1 cellular context compared by ENCODE assay signal in the genomic region with DNA sequence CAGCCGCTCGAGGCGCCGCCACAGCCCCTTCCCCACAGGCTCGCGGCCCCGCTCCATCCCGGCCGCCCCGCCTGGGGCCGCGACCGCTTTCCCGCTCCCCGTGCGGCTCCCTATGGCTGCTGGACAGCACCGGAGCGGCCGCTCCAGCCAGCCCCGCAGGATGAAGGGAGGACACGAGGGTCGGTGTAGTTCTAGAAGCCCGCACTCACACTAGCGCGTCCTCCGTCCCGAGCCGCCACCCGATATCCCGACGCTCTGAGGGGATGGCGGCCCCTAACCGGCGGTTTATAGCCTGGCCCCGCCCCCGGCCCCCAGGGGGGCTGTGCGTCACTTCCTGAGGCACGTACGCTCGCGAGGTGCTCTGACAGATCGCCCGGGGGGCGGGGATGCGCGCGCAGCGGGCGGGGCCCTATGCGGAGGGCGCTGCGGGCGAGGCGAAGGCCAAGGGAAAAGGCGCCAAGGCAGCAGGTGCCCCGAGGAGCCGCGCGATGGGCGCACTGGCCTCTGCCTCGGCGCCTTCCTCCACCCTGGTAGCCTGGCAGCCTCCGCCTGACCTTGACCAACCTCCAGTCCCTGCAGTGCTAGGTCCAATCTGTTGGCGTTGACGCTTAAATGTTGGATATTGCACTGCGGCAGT.
A peak's percentile ranks its signal among the peaks of the same experiment; 100 is the strongest.
TF ChIP-seq lines count a peak whose summit lies in the region.

A gene (minus strand): TSS at position 257 of the 637 bp plus-strand sequence. CDS start 4,991 bp downstream, outside the sequence.

TF ChIP-seq in HepG2, 621 proteins besides CTCF, POLR2A, EP300 and RAD21 (continued from another document and continues in another):
- TF ChIP-seq, protein P1, sequence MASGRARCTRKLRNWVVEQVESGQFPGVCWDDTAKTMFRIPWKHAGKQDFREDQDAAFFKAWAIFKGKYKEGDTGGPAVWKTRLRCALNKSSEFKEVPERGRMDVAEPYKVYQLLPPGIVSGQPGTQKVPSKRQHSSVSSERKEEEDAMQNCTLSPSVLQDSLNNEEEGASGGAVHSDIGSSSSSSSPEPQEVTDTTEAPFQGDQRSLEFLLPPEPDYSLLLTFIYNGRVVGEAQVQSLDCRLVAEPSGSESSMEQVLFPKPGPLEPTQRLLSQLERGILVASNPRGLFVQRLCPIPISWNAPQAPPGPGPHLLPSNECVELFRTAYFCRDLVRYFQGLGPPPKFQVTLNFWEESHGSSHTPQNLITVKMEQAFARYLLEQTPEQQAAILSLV (CRISPR knock-in tag; IDR thresholded peaks at IDR 0.05; ENCODE audit: borderline replicate concordance): peak; percentile 90
- peak; percentile 90 for TF ChIP-seq ETV5 (CRISPR knock-in tag; IDR thresholded peaks at IDR 0.05; ENCODE audit: borderline replicate concordance)
- TF ChIP-seq AHR (CRISPR knock-in tag; IDR thresholded peaks at IDR 0.05): peak; percentile 76; the same call in 1 of the 2 replicates
- TF ChIP-seq MEIS1 (CRISPR knock-in tag; IDR thresholded peaks at IDR 0.05; ENCODE audit: borderline replicate concordance): peak; percentile 92
- TF ChIP-seq, protein P2, sequence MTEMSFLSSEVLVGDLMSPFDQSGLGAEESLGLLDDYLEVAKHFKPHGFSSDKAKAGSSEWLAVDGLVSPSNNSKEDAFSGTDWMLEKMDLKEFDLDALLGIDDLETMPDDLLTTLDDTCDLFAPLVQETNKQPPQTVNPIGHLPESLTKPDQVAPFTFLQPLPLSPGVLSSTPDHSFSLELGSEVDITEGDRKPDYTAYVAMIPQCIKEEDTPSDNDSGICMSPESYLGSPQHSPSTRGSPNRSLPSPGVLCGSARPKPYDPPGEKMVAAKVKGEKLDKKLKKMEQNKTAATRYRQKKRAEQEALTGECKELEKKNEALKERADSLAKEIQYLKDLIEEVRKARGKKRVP (CRISPR knock-in tag; IDR thresholded peaks at IDR 0.05): peak in 1 of 2 experiments; percentile 54; a peak in 2 of 4 replicates
- 0 out of 2 replicates have a peak, but pooled peaks have one; percentile 74 for TF ChIP-seq TOE1 (CRISPR knock-in tag; IDR thresholded peaks at IDR 0.05)
- TF ChIP-seq ZNF747 (CRISPR knock-in tag; IDR thresholded peaks at IDR 0.05; ENCODE audit: borderline replicate concordance): peak; percentile 71; the same call in 1 of the 2 replicates
- TF ChIP-seq, protein P3, sequence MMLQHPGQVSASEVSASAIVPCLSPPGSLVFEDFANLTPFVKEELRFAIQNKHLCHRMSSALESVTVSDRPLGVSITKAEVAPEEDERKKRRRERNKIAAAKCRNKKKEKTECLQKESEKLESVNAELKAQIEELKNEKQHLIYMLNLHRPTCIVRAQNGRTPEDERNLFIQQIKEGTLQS (CRISPR knock-in tag; IDR thresholded peaks at IDR 0.05): peak; percentile 46; the same call in 1 of the 2 replicates
- peak; percentile 99 for TF ChIP-seq POGZ (CRISPR knock-in tag; IDR thresholded peaks at IDR 0.05)
- peak; percentile 41; the same call in 1 of the 2 replicates for TF ChIP-seq ZFYVE20 (CRISPR knock-in tag; IDR thresholded peaks at IDR 0.05; ENCODE audit: borderline replicate concordance, low read depth)
- TF ChIP-seq ZSCAN22 (CRISPR knock-in tag; IDR thresholded peaks at IDR 0.05): 0 out of 2 replicates have a peak, but pooled peaks have one; percentile 36
- TF ChIP-seq, protein P4, sequence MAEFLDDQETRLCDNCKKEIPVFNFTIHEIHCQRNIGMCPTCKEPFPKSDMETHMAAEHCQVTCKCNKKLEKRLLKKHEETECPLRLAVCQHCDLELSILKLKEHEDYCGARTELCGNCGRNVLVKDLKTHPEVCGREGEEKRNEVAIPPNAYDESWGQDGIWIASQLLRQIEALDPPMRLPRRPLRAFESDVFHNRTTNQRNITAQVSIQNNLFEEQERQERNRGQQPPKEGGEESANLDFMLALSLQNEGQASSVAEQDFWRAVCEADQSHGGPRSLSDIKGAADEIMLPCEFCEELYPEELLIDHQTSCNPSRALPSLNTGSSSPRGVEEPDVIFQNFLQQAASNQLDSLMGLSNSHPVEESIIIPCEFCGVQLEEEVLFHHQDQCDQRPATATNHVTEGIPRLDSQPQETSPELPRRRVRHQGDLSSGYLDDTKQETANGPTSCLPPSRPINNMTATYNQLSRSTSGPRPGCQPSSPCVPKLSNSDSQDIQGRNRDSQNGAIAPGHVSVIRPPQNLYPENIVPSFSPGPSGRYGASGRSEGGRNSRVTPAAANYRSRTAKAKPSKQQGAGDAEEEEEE (CRISPR knock-in tag; IDR thresholded peaks at IDR 0.05; ENCODE audit: borderline replicate concordance): peak; percentile 89; the same call in 1 of the 2 replicates
- TF ChIP-seq SAFB2 (CRISPR knock-in tag; IDR thresholded peaks at IDR 0.05; ENCODE audit: borderline replicate concordance, low read depth): peak; percentile 84; the same call in 1 of the 2 replicates
- no peak; the same call in 1 of the 2 replicates for TF ChIP-seq PRMT3 (CRISPR knock-in tag; IDR thresholded peaks at IDR 0.05; ENCODE audit: borderline replicate concordance, low read depth)
- TF ChIP-seq FOSL2 (CRISPR knock-in tag; IDR thresholded peaks at IDR 0.05): peak; percentile 69
- no peak; the same call in 1 of the 2 replicates for TF ChIP-seq ZNF232 (CRISPR knock-in tag; IDR thresholded peaks at IDR 0.05; ENCODE audit: borderline replicate concordance)
- TF ChIP-seq HOXA3 (CRISPR knock-in tag; IDR thresholded peaks at IDR 0.05): peak; percentile 89
- no peak for TF ChIP-seq SRSF4 (IDR thresholded peaks at IDR 0.05; ENCODE audit: low read depth, low read length, poor library complexity, severe bottlenecking)
- TF ChIP-seq ZNF333 (CRISPR knock-in tag; IDR thresholded peaks at IDR 0.05; ENCODE audit: borderline replicate concordance): peak; percentile 79
- TF ChIP-seq, protein P5, sequence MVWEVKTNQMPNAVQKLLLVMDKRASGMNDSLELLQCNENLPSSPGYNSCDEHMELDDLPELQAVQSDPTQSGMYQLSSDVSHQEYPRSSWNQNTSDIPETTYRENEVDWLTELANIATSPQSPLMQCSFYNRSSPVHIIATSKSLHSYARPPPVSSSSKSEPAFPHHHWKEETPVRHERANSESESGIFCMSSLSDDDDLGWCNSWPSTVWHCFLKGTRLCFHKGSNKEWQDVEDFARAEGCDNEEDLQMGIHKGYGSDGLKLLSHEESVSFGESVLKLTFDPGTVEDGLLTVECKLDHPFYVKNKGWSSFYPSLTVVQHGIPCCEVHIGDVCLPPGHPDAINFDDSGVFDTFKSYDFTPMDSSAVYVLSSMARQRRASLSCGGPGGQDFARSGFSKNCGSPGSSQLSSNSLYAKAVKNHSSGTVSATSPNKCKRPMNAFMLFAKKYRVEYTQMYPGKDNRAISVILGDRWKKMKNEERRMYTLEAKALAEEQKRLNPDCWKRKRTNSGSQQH (CRISPR knock-in tag; IDR thresholded peaks at IDR 0.05; ENCODE audit: low read depth): 0 out of 2 replicates have a peak, but pooled peaks have one; percentile 50
- peak; percentile 96 for TF ChIP-seq ZNF430 (CRISPR knock-in tag; IDR thresholded peaks at IDR 0.05)
- peak; percentile 60; the same call in 1 of the 2 replicates for TF ChIP-seq ARNTL (CRISPR knock-in tag; IDR thresholded peaks at IDR 0.05)
- peak; percentile 77 for TF ChIP-seq GABPA (IDR thresholded peaks at IDR 0.05; ENCODE audit: low read depth, low read length)
- peak; percentile 93 for TF ChIP-seq GABPA (CRISPR knock-in tag; IDR thresholded peaks at IDR 0.05; ENCODE audit: low read depth)
- TF ChIP-seq, protein P6, sequence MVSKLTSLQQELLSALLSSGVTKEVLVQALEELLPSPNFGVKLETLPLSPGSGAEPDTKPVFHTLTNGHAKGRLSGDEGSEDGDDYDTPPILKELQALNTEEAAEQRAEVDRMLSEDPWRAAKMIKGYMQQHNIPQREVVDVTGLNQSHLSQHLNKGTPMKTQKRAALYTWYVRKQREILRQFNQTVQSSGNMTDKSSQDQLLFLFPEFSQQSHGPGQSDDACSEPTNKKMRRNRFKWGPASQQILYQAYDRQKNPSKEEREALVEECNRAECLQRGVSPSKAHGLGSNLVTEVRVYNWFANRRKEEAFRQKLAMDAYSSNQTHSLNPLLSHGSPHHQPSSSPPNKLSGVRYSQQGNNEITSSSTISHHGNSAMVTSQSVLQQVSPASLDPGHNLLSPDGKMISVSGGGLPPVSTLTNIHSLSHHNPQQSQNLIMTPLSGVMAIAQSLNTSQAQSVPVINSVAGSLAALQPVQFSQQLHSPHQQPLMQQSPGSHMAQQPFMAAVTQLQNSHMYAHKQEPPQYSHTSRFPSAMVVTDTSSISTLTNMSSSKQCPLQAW (CRISPR knock-in tag; IDR thresholded peaks at IDR 0.05): peak; percentile 95
- TF ChIP-seq ZSCAN21 (CRISPR knock-in tag; IDR thresholded peaks at IDR 0.05; ENCODE audit: borderline replicate concordance): peak; percentile 85; the same call in 1 of the 2 replicates
- no peak for TF ChIP-seq CCAR2 (optimal IDR thresholded peaks at IDR 0.05; ENCODE audit: low read depth, low read length)
- peak; percentile 80 for TF ChIP-seq SOX13 (IDR thresholded peaks at IDR 0.05)
- peak in 1 of 2 experiments; percentile 50; a peak in 1 of 4 replicates for TF ChIP-seq SOX13 (CRISPR knock-in tag; conservative IDR thresholded peaks at IDR 0.05 in 1 of 2, IDR thresholded peaks at IDR 0.05 in 1 of 2)
- peak; percentile 42; the same call in 1 of the 2 replicates for TF ChIP-seq ELF4 (CRISPR knock-in tag; IDR thresholded peaks at IDR 0.05; ENCODE audit: borderline replicate concordance)
- peak; percentile 82; the same call in 1 of the 2 replicates for TF ChIP-seq CBFB (CRISPR knock-in tag; IDR thresholded peaks at IDR 0.05)
- TF ChIP-seq GFI1 (CRISPR knock-in tag; IDR thresholded peaks at IDR 0.05; ENCODE audit: borderline replicate concordance): no peak; the same call in none of the 2 replicates
- TF ChIP-seq RXRB (CRISPR knock-in tag; IDR thresholded peaks at IDR 0.05; ENCODE audit: borderline replicate concordance): peak; percentile 75
- TF ChIP-seq HMGA1 (CRISPR knock-in tag; conservative IDR thresholded peaks at IDR 0.05): no peak
- TF ChIP-seq, protein P7, sequence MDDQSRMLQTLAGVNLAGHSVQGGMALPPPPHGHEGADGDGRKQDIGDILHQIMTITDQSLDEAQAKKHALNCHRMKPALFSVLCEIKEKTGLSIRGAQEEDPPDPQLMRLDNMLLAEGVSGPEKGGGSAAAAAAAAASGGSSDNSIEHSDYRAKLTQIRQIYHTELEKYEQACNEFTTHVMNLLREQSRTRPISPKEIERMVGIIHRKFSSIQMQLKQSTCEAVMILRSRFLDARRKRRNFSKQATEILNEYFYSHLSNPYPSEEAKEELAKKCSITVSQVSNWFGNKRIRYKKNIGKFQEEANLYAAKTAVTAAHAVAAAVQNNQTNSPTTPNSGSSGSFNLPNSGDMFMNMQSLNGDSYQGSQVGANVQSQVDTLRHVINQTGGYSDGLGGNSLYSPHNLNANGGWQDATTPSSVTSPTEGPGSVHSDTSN (CRISPR knock-in tag; IDR thresholded peaks at IDR 0.05; ENCODE audit: borderline replicate concordance): 0 out of 2 replicates have a peak, but pooled peaks have one; percentile 1
- TF ChIP-seq ZNF790 (CRISPR knock-in tag; IDR thresholded peaks at IDR 0.05; ENCODE audit: borderline replicate concordance): peak; percentile 90; the same call in 1 of the 2 replicates
- TF ChIP-seq ZNF205 (CRISPR knock-in tag; IDR thresholded peaks at IDR 0.05): peak; percentile 83; the same call in 1 of the 2 replicates
- TF ChIP-seq SIX1 (CRISPR knock-in tag; IDR thresholded peaks at IDR 0.05; ENCODE audit: borderline replicate concordance): peak; percentile 57; the same call in 1 of the 2 replicates
- TF ChIP-seq, protein P8, sequence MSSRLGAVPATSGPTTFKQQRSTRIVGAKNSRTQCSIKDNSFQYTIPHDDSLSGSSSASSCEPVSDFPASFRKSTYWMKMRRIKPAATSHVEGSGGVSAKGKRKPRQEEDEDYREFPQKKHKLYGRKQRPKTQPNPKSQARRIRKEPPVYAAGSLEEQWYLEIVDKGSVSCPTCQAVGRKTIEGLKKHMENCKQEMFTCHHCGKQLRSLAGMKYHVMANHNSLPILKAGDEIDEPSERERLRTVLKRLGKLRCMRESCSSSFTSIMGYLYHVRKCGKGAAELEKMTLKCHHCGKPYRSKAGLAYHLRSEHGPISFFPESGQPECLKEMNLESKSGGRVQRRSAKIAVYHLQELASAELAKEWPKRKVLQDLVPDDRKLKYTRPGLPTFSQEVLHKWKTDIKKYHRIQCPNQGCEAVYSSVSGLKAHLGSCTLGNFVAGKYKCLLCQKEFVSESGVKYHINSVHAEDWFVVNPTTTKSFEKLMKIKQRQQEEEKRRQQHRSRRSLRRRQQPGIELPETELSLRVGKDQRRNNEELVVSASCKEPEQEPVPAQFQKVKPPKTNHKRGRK (CRISPR knock-in tag; IDR thresholded peaks at IDR 0.05): no peak
